ENCODE assay signal across 1 cellular context in the genomic region with DNA sequence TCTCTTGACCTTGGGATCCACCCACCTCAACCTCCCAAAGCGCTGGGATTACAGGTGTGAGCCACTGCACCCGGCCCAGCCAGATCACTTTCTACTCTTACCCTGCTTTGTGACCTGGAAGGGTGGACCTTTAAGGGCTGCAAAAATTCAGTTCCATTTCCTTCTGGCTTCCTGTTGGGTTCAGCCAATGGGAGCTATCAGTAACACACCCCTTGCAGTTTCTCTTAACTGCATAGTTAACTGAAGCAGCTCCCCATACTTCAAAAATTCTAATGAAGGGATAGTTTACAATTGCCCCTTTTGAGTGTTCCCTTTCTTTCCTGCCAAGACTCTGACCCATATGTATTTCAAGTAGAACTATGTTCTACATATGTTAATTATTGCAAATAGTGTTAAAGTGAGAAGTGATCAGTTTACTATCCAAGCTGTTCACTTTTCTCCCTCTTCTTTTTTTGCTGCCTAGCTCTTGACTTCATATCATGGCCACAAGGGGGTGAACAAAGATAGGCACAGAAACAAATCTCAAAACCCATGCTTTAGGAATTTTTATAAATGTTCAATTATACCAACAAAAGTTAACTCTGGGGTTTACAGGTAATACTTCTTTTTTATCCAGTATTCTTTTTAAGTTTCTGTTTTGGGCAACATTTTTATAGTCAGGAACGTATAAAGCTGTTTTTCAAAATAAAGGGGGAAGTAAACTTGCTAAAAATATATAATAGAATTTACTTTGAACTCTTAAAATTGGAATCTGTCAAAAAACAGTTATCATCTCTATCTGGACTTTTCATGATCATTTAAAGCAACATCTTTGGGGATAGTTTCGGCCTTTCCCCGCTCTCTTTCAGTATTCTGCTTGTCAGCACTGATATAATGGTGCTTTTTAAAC.
TF ChIP-seq lines count a peak whose summit lies in the region.

No MANE protein-coding gene starts in this region.

TF ChIP-seq in HCT116, 20 proteins besides CTCF, POLR2A, EP300 and RAD21 (continued from another document):
- TF ChIP-seq, protein P1, sequence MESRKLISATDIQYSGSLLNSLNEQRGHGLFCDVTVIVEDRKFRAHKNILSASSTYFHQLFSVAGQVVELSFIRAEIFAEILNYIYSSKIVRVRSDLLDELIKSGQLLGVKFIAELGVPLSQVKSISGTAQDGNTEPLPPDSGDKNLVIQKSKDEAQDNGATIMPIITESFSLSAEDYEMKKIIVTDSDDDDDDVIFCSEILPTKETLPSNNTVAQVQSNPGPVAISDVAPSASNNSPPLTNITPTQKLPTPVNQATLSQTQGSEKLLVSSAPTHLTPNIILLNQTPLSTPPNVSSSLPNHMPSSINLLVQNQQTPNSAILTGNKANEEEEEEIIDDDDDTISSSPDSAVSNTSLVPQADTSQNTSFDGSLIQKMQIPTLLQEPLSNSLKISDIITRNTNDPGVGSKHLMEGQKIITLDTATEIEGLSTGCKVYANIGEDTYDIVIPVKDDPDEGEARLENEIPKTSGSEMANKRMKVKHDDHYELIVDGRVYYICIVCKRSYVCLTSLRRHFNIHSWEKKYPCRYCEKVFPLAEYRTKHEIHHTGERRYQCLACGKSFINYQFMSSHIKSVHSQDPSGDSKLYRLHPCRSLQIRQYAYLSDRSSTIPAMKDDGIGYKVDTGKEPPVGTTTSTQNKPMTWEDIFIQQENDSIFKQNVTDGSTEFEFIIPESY (IDR thresholded peaks at IDR 0.05; ENCODE audit: extremely low read depth, insufficient replicate concordance, low read length) = no peak
- TF ChIP-seq SIN3A (IDR thresholded peaks at IDR 0.05; ENCODE audit: low read depth) (no peak), CBX3 (IDR thresholded peaks at IDR 0.05; ENCODE audit: low read depth) (no peak), TCF7L2 (IDR thresholded peaks at IDR 0.05; ENCODE audit: borderline replicate concordance, extremely low read depth, insufficient read depth, insufficient read length) (no peak), FOSL1 (IDR thresholded peaks at IDR 0.05; ENCODE audit: low read depth) (no peak), SP1 (IDR thresholded peaks at IDR 0.05; ENCODE audit: low read depth) (no peak), SRF (IDR thresholded peaks at IDR 0.05; ENCODE audit: low read depth) (no peak), JUND (IDR thresholded peaks at IDR 0.05) (no peak), CEBPB (IDR thresholded peaks at IDR 0.05; ENCODE audit: low read depth) (no peak)
